Comparison of ENCODE assay signal across 8 cellular contexts in the genomic region with DNA sequence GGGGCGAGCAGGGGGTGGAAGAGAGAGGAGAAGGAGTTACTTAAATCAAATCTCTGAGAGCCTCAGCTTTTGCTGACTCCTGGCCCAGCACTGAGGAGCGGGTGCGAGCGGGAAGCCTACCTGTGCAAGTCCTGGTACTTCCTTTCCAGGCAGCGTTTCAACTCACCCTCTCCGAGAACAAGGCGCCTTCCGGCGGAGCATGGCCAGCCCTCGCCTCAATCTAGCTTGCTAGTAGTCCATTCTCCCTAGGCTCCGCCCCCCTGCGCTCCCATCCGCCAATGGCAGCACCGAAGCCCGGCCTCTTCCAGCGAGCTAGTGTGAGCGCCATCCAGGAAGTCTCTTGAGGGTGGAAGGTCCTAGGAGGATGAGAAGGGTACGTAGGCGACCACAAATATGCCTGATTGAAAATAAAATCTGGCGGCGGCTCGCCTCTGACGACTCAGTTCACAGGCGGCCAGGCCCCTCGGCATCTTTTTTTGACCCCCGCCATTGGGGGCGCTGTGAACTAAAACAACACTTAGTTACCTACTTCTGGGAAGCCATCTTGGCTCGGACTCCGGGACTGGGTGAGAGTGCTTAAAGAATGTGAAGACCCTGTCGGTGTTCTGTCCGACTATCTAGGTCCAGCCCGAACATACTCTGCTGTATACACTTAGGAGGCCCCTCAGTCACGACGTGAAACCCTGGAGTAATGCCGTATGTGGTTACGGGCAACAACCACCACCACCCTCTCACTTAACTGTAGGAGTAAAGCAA. TPM values are rescaled to one million over a fixed set of nuclear protein-coding genes. Genes with fewer than 3 reads are reported as not detected.
DNase-seq lines count a peak whose midpoint lies in the region; ATAC-seq lines count a peak whose summit lies in the region.

A gene with protein sequence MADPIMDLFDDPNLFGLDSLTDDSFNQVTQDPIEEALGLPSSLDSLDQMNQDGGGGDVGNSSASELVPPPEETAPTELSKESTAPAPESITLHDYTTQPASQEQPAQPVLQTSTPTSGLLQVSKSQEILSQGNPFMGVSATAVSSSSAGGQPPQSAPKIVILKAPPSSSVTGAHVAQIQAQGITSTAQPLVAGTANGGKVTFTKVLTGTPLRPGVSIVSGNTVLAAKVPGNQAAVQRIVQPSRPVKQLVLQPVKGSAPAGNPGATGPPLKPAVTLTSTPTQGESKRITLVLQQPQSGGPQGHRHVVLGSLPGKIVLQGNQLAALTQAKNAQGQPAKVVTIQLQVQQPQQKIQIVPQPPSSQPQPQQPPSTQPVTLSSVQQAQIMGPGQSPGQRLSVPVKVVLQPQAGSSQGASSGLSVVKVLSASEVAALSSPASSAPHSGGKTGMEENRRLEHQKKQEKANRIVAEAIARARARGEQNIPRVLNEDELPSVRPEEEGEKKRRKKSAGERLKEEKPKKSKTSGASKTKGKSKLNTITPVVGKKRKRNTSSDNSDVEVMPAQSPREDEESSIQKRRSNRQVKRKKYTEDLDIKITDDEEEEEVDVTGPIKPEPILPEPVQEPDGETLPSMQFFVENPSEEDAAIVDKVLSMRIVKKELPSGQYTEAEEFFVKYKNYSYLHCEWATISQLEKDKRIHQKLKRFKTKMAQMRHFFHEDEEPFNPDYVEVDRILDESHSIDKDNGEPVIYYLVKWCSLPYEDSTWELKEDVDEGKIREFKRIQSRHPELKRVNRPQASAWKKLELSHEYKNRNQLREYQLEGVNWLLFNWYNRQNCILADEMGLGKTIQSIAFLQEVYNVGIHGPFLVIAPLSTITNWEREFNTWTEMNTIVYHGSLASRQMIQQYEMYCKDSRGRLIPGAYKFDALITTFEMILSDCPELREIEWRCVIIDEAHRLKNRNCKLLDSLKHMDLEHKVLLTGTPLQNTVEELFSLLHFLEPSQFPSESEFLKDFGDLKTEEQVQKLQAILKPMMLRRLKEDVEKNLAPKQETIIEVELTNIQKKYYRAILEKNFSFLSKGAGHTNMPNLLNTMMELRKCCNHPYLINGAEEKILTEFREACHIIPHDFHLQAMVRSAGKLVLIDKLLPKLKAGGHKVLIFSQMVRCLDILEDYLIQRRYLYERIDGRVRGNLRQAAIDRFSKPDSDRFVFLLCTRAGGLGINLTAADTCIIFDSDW (N-terminal part only) (minus strand): TSS at position 212 of the 756 bp plus-strand sequence. CDS start 24,480 bp downstream, outside the sequence.

- H3K36me3 Mint-ChIP-seq in IgD-negative memory B cell, result peaks cover 4% of the 10 kb centered on the region

- H3K27me3 Mint-ChIP-seq in IgD-negative memory B cell, result no peaks in the 10 kb centered on the region

- H3K27ac Mint-ChIP-seq in IgD-negative memory B cell, result peak within 1 kb of the TSS; percentile 88 to 100 (median 97)

- DNase-seq in DMS114 treated with DMSO at 0.1 percent for 48 hours (lab: John Stamatoyannopoulos, UW; ENCODE audit: unreplicated experiment), result peak; percentile 98
- DNase-seq in OCI-M2 (lab: John Stamatoyannopoulos, UW; ENCODE audit: unreplicated experiment), result peak; percentile 96
- DNase-seq in activated T-cell treated with anti-CD3 and anti-CD28 coated beads for 48 hours (ENCODE audit: low read depth), result peak; percentile 99
- DNase-seq in epithelial cell of prostate (ENCODE audit: low read depth, low spot score), result peak; percentile 99
- peak; percentile 100 for DNase-seq in mucosa of gallbladder (ENCODE audit: low spot score)
- DNase-seq in stimulated activated CD8-positive, alpha-beta memory T cell treated with anti-CD3 and anti-CD28 coated beads, Interleukin-4, amount 100 ng/mL, for 48 hours, result peak; percentile 99

- peaks cover 16 to 34% (median 26%) of the 10 kb centered on the region in 3 donors for H3K4me1 Mint-ChIP-seq in IgD-negative memory B cell

- H3K9me3 Mint-ChIP-seq in IgD-negative memory B cell, result no peaks in the 10 kb centered on the region

- peak; percentile 95 for ATAC-seq in GM21528 (IDR thresholded peaks at IDR 0.05; ENCODE audit: low FRiP score, unreplicated experiment)

- peak within 1 kb of the TSS; percentile 92 for H3K27ac ChIP-seq in epithelial cell of prostate

- peak within 1 kb of the TSS; percentile 88 to 100 (median 94) for H3K4me3 Mint-ChIP-seq in IgD-negative memory B cell

RNA-seq across cellular contexts. Expression of the gene that starts here (rescaled TPM):
- 44.4 TPM for polyA plus RNA-seq in IgD-negative memory B cell
- 75.9 TPM for total RNA-seq in mucosa of gallbladder

Comparison
In these comparisons a context has a peak if more than half of its experiments do, and no peak if none do; other contexts are left out.
1. Peak in every context shown above with its lines: DNase-seq, ATAC-seq and H3K27ac ChIP-seq.